Comparison of ENCODE assay signal across 1 cellular context in the genomic region with DNA sequence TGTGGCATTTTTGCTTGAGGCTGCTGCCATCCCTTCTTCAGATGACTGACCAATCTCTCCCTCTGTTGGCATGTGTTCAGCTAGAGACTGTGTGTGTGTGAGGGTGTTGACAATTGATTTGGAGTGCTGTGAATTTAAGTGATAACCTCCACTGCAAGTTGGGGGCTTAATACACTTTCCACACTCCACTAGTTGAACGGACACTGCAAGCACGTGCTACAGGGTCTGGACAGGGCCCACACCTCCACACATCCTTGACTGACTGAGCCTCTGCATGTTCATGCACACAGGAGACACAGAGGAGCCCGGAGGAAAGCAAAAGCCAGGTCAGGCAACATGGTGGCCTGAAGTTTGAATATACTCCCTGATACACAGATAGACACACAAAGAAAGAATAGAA.
TF ChIP-seq lines count a peak whose summit lies in the region.

No MANE protein-coding gene starts in this region.

TF ChIP-seq in H1, 55 proteins besides CTCF, POLR2A, EP300 and RAD21:
- no peak for TF ChIP-seq SP1 (IDR thresholded peaks at IDR 0.05; ENCODE audit: low read depth, low read length)
- no peak for TF ChIP-seq ASH2L (IDR thresholded peaks at IDR 0.05; ENCODE audit: low read length)
- TF ChIP-seq MAFK (IDR thresholded peaks at IDR 0.05; ENCODE audit: low read depth, low read length), result no peak
- no peak for TF ChIP-seq EGR1 (IDR thresholded peaks at IDR 0.05; ENCODE audit: borderline replicate concordance, low read depth, low read length)
- TF ChIP-seq BRCA1 (IDR thresholded peaks at IDR 0.05; ENCODE audit: low read depth, low read length), result no peak
- TF ChIP-seq GTF2F1 (IDR thresholded peaks at IDR 0.05; ENCODE audit: borderline replicate concordance, low read depth, low read length), result no peak
- TF ChIP-seq NRF1 (IDR thresholded peaks at IDR 0.05; ENCODE audit: low read depth, low read length), result no peak
- no peak for TF ChIP-seq GABPA (IDR thresholded peaks at IDR 0.05; ENCODE audit: borderline replicate concordance, insufficient read depth, low read length)
- no peak for TF ChIP-seq CTBP2 (IDR thresholded peaks at IDR 0.05; ENCODE audit: borderline replicate concordance, insufficient read depth, insufficient read length, low read length)
- TF ChIP-seq, protein P1, sequence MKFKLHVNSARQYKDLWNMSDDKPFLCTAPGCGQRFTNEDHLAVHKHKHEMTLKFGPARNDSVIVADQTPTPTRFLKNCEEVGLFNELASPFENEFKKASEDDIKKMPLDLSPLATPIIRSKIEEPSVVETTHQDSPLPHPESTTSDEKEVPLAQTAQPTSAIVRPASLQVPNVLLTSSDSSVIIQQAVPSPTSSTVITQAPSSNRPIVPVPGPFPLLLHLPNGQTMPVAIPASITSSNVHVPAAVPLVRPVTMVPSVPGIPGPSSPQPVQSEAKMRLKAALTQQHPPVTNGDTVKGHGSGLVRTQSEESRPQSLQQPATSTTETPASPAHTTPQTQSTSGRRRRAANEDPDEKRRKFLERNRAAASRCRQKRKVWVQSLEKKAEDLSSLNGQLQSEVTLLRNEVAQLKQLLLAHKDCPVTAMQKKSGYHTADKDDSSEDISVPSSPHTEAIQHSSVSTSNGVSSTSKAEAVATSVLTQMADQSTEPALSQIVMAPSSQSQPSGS (IDR thresholded peaks at IDR 0.05; ENCODE audit: low read length), result no peak
- TF ChIP-seq, protein P2, sequence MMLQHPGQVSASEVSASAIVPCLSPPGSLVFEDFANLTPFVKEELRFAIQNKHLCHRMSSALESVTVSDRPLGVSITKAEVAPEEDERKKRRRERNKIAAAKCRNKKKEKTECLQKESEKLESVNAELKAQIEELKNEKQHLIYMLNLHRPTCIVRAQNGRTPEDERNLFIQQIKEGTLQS (IDR thresholded peaks at IDR 0.05; ENCODE audit: insufficient read depth, low read depth, low read length), result no peak
- TF ChIP-seq TEAD4 (IDR thresholded peaks at IDR 0.05; ENCODE audit: low read depth, low read length), result no peak
- no peak for TF ChIP-seq SP2 (IDR thresholded peaks at IDR 0.05; ENCODE audit: low read length)
- TF ChIP-seq SRF (IDR thresholded peaks at IDR 0.05; ENCODE audit: low read depth, low read length), result no peak
- TF ChIP-seq SIN3A (conservative IDR thresholded peaks at IDR 0.05 in 1 of 2, IDR thresholded peaks at IDR 0.05 in 1 of 2; ENCODE audit: low read depth in 1 of 2, low read length in 2 of 2), result no peak
- TF ChIP-seq TBP (IDR thresholded peaks at IDR 0.05; ENCODE audit: low read depth, low read length), result no peak
